Comparison of ENCODE assay signal across 14 cellular contexts in genomic region chr1:39493043-39493810, GRCh38. TPM values are rescaled to one million over a fixed set of nuclear protein-coding genes. Genes with fewer than 3 reads are reported as not detected.
DNase-seq lines count a peak whose midpoint lies in the region; ATAC-seq, FAIRE-seq and TF ChIP-seq lines count a peak whose summit lies in the region.
"Not testable (repeated sequence)": the region's sequence is repeated elsewhere in the genome, so short reads cannot be mapped to it uniquely, and the experiment has no call there.
"Had no signal": no experiment of that assay in that cellular context is flagged by ENCODE, and none has a peak within 500 bp of the region (broad histone marks: within the 10 kb centered on the region; RNA-seq: fewer than 3 reads in every experiment).

No MANE protein-coding gene starts in this region.

- H3K4me1 ChIP-seq in BLaER1 (peaks cover 32% of the 10 kb centered on the region), K562 (replicated peaks in 1 of 2; ENCODE audit: control insufficient read depth in 2 of 2, insufficient read depth in 2 of 2, low read length in 2 of 2) (peaks cover 0 to 28% of the 10 kb centered on the region in 2 experiments; a peak in 2 of 5 replicates)

- not testable (repeated sequence) for H3K79me2 ChIP-seq in K562 (ENCODE audit: control insufficient read depth, insufficient read depth, low read length)

- peak; percentile 28 for DNase-seq in H7
- DNase-seq in activated CD4-positive, alpha-beta T cell treated with anti-CD3 and anti-CD28 coated beads for 36 hours; K562 (ENCODE audit: extremely low read depth in 1 of 4, low spot score in 3 of 4); immature natural killer cell; nephron progenitor cell; stimulated activated naive B cell treated with anti-CD40 and anti-IgM and Interleukin-4, amounts not matched to agents 10 μg/mL and 1 μg/mL and 100 μg/mL, for 72 hours: not testable (repeated sequence)

- TF ChIP-seq POLR2A in K562 (conservative IDR thresholded peaks at IDR 0.05), result not testable (repeated sequence)

- not testable (repeated sequence) for H3K4me1 Mint-ChIP-seq in activated CD4-positive, alpha-beta T cell treated with anti-CD3 and anti-CD28 coated beads for 36 hours; activated T-helper 17 cell treated with anti-CD3 and anti-CD28 coated beads, Interleukin-2, amount 50 U/mL, for 72 hours; nephron progenitor cell
- peaks cover 0 to 15% of the 10 kb centered on the region in 2 donors for H3K4me1 Mint-ChIP-seq in immature natural killer cell
- H3K4me1 Mint-ChIP-seq in stimulated activated naive B cell treated with anti-CD40 and anti-IgM and Interleukin-4, amounts not matched to agents 10 μg/mL and 1 μg/mL and 100 μg/mL, for 72 hours, result peaks cover 3 to 26% of the 10 kb centered on the region in 2 donors

- H3K9me3 ChIP-seq in BLaER1; K562 (replicated peaks; ENCODE audit: control insufficient read depth, insufficient read depth, low read depth, low read length): not testable (repeated sequence)

- in situ Hi-C loops in K562 (cut with MboI), result not testable (repeated sequence)

- CTCF ChIA-PET in activated CD4-positive, alpha-beta T cell treated with anti-CD3 and anti-CD28 coated beads for 36 hours (lab: Charles Lee), result interaction anchor here (0.6 to 1.2 kb wide), 3 partner anchors 46 to 228 kb away, joined by 3 to 5 read pairs (median 3); no protein-coding TSS in a partner anchor
- CTCF ChIA-PET in K562 (lab: Yijun Ruan, JAX; ENCODE audit: low intra/inter-chr PET ratio), result not testable (repeated sequence)

- H3K27me3 Mint-ChIP-seq in activated CD4-positive, alpha-beta T cell treated with anti-CD3 and anti-CD28 coated beads for 36 hours, result peaks cover 18% of the 10 kb centered on the region
- peaks cover 12% of the 10 kb centered on the region for H3K27me3 Mint-ChIP-seq in activated T-helper 17 cell treated with anti-CD3 and anti-CD28 coated beads, Interleukin-2, amount 50 U/mL, for 72 hours
- H3K27me3 Mint-ChIP-seq in immature natural killer cell (ENCODE audit: low read depth in 3 of 3), result peaks cover 16 to 27% (median 19%) of the 10 kb centered on the region in 3 donors
- H3K27me3 Mint-ChIP-seq in nephron progenitor cell (ENCODE audit: low read depth, poor library complexity), result peaks cover 66% of the 10 kb centered on the region
- H3K27me3 Mint-ChIP-seq in stimulated activated naive B cell treated with anti-CD40 and anti-IgM and Interleukin-4, amounts not matched to agents 10 μg/mL and 1 μg/mL and 100 μg/mL, for 72 hours, result peaks cover 29 to 40% of the 10 kb centered on the region in 2 donors

- peak; percentile 29 for FAIRE-seq in K562 (lab: Jason Lieb, UNC)

- not testable (repeated sequence) for H3K9me1 ChIP-seq in K562 (ENCODE audit: control insufficient read depth, insufficient read depth, low read length)

- peaks cover 42% of the 10 kb centered on the region for H3K27me3 ChIP-seq in BLaER1
- H3K27me3 ChIP-seq in H7 (ENCODE audit: control insufficient read depth, insufficient read depth, low read length), result peaks cover 54% of the 10 kb centered on the region
- H3K27me3 ChIP-seq in K562 (ENCODE audit: control insufficient read depth in 2 of 2, insufficient read depth in 2 of 2, low read length in 2 of 2), result peaks cover 4 to 30% of the 10 kb centered on the region in 2 experiments

- peaks cover 47% of the 10 kb centered on the region for H4K20me1 ChIP-seq in BLaER1
- H4K20me1 ChIP-seq in K562 (replicated peaks; ENCODE audit: control insufficient read depth, insufficient read depth, low read length), result not testable (repeated sequence)

- H3K4me2 ChIP-seq in BLaER1, result peak overlapping the region; percentile 34
- not testable (repeated sequence) for H3K4me2 ChIP-seq in K562 (ENCODE audit: insufficient read depth, low read length)

- WGBS in K562 (ENCODE audit: insufficient coverage, low coverage, missing lambda C conversion rate), result 16% methylated on average over 13 of the region's 13 CpGs

- not testable (repeated sequence) for TF ChIP-seq CTCF in K562 (IDR thresholded peaks at IDR 0.05 in 2 of 3, conservative IDR thresholded peaks at IDR 0.05 in 1 of 3; ENCODE audit: insufficient read depth in 2 of 3, low read depth in 1 of 3, low read length in 3 of 3); nephron progenitor cell (IDR thresholded peaks at IDR 0.05)

- intact Hi-C loops in activated CD4-positive, alpha-beta T cell treated with anti-CD3 and anti-CD28 coated beads for 36 hours (cut with DNase I, micrococcal nuclease), result loop anchor here in 1 of 2 experiments (5.0 to 10.0 kb wide), 2 partner anchors 162 to 311 kb away; no protein-coding TSS in a partner anchor
- intact Hi-C loops in K562 (cut with micrococcal nuclease), result not testable (repeated sequence)

- not testable (repeated sequence) for TF ChIP-seq EP300 in K562 (IDR thresholded peaks at IDR 0.05; ENCODE audit: low read length)

- H3K36me3 ChIP-seq in BLaER1; H7 (replicated peaks; ENCODE audit: control insufficient read depth, insufficient read depth, low read length); K562 (ENCODE audit: control insufficient read depth, insufficient read depth, low read length): not testable (repeated sequence)

- H3K4me3 Mint-ChIP-seq in activated CD4-positive, alpha-beta T cell treated with anti-CD3 and anti-CD28 coated beads for 36 hours, result peak overlapping the region; percentile 41
- peak overlapping the region; percentile 56 for H3K4me3 Mint-ChIP-seq in activated T-helper 17 cell treated with anti-CD3 and anti-CD28 coated beads, Interleukin-2, amount 50 U/mL, for 72 hours
- H3K4me3 Mint-ChIP-seq in immature natural killer cell, result peak overlapping the region; percentile 39 to 75 (median 67)
- H3K4me3 Mint-ChIP-seq in nephron progenitor cell, result peak overlapping the region; percentile 60
- peak overlapping the region; percentile 34 to 67 for H3K4me3 Mint-ChIP-seq in stimulated activated naive B cell treated with anti-CD40 and anti-IgM and Interleukin-4, amounts not matched to agents 10 μg/mL and 1 μg/mL and 100 μg/mL, for 72 hours

- not testable (repeated sequence) for H3K36me3 Mint-ChIP-seq in activated CD4-positive, alpha-beta T cell treated with anti-CD3 and anti-CD28 coated beads for 36 hours (ENCODE audit: low read depth); activated T-helper 17 cell treated with anti-CD3 and anti-CD28 coated beads, Interleukin-2, amount 50 U/mL, for 72 hours (ENCODE audit: low read depth); immature natural killer cell; nephron progenitor cell (ENCODE audit: low read depth); stimulated activated naive B cell treated with anti-CD40 and anti-IgM and Interleukin-4, amounts not matched to agents 10 μg/mL and 1 μg/mL and 100 μg/mL, for 72 hours

- POLR2A ChIA-PET in activated CD4-positive, alpha-beta T cell treated with anti-CD3 and anti-CD28 coated beads for 36 hours (lab: Charles Lee), result not testable (repeated sequence)
- POLR2A ChIA-PET in K562 (lab: Yijun Ruan, JAX), result interaction anchor here (0.6 to 0.7 kb wide), 2 partner anchors 16 to 403 kb away, joined by 3 to 5 read pairs; no protein-coding TSS in a partner anchor

- not testable (repeated sequence) for H3K9ac ChIP-seq in BLaER1; K562 (ENCODE audit: insufficient read depth in 1 of 2, low read depth in 2 of 2, low read length in 2 of 2)

- not testable (repeated sequence) for H3K27ac ChIP-seq in BLaER1; K562 (ENCODE audit: extremely low read depth, low read depth, low read length)

- BruUV-seq in K562 (replicated peaks; lab: Mats Ljungman, UMichigan), result not testable (repeated sequence)

- not testable (repeated sequence) for H3K4me3 ChIP-seq in BLaER1; H7 (ENCODE audit: insufficient read depth, low read depth, low read length); K562

- not testable (repeated sequence) for H3K27ac Mint-ChIP-seq in activated CD4-positive, alpha-beta T cell treated with anti-CD3 and anti-CD28 coated beads for 36 hours; activated T-helper 17 cell treated with anti-CD3 and anti-CD28 coated beads, Interleukin-2, amount 50 U/mL, for 72 hours; immature natural killer cell; nephron progenitor cell; stimulated activated naive B cell treated with anti-CD40 and anti-IgM and Interleukin-4, amounts not matched to agents 10 μg/mL and 1 μg/mL and 100 μg/mL, for 72 hours

- not testable (repeated sequence) for ATAC-seq in activated CD4-positive, alpha-beta T cell treated with anti-CD3 and anti-CD28 coated beads for 36 hours; activated T-helper 17 cell treated with anti-CD3 and anti-CD28 coated beads, Interleukin-2, amount 50 U/mL, for 72 hours (replicated peaks); K562; stimulated activated naive B cell treated with anti-CD40 and anti-IgM and Interleukin-4, amounts not matched to agents 10 μg/mL and 1 μg/mL and 100 μg/mL, for 72 hours (replicated peaks)

- H2AFZ ChIP-seq in K562 (ENCODE audit: low read depth, low read length), result not testable (repeated sequence)

- H3K9me3 Mint-ChIP-seq in activated CD4-positive, alpha-beta T cell treated with anti-CD3 and anti-CD28 coated beads for 36 hours (ENCODE audit: low read depth); activated T-helper 17 cell treated with anti-CD3 and anti-CD28 coated beads, Interleukin-2, amount 50 U/mL, for 72 hours; immature natural killer cell; nephron progenitor cell; stimulated activated naive B cell treated with anti-CD40 and anti-IgM and Interleukin-4, amounts not matched to agents 10 μg/mL and 1 μg/mL and 100 μg/mL, for 72 hours: not testable (repeated sequence)

- TF ChIP-seq RAD21 in K562 (CRISPR knock-in tag; conservative IDR thresholded peaks at IDR 0.05 in 1 of 2, IDR thresholded peaks at IDR 0.05 in 1 of 2), result not testable (repeated sequence)

RNA-seq across cellular contexts. Expression of gene BMP8A, which starts 1.8 kb away (rescaled TPM):
- 0.07 and 0.81 TPM in 2 replicates for total RNA-seq in H7 (2014; rRNA removed; shearing (Covaris generic))
- under 1 TPM in 1 of 2 experiments, not detected in 1; 0.16 TPM for total RNA-seq in activated CD4-positive, alpha-beta T cell treated with anti-CD3 and anti-CD28 coated beads for 36 hours
- total RNA-seq in activated T-helper 17 cell treated with anti-CD3 and anti-CD28 coated beads, Interleukin-2, amount 50 U/mL, for 72 hours, result under 1 TPM in 1 of 2 donors, not detected in 1; 0.30 TPM
- not detected in 2 replicates for total RNA-seq in K562 (2011; cell fraction: chromatin; rRNA removed; ENCODE audit: low replicate concordance)
- total RNA-seq in K562 (2011; cell fraction: nucleolus; rRNA removed), result not detected in 2 replicates
- total RNA-seq in K562 (2011; cell fraction: nucleoplasm; rRNA removed), result not detected in 2 replicates
- not detected in 2 replicates for total RNA-seq in K562 (2014; rRNA removed)
- total RNA-seq in K562 (2014; rRNA removed; fragmentation: Illumina TruSeq; extraction: Trizol), result not detected in 2 replicates
- not detected in 2 replicates for total RNA-seq in K562 (2015; rRNA removed; fragmentation: Illumina TruSeq; extraction: Trizol)
- 0.16 and 0.31 TPM in 2 replicates for total RNA-seq in K562 (2021)
- polyA plus RNA-seq in K562 (2011; rRNA removed), result 0.04 TPM in 1 of 2 replicates, not detected in the other
- polyA plus RNA-seq in K562 (2011; cell fraction: cytosol; rRNA removed), result 0.07 TPM in 1 of 2 replicates, not detected in the other
- polyA plus RNA-seq in K562 (2011; cell fraction: nucleus; rRNA removed), result 0.11 TPM in 1 of 2 replicates, not detected in the other
- polyA plus RNA-seq in K562 (2012), result 0.25 TPM in 1 of 2 replicates, not detected in the other
- polyA plus RNA-seq in K562 (2014; fragmentation: Illumina TruSeq; extraction: Trizol), result not detected in 2 replicates
- polyA plus RNA-seq in K562 (2014; fragmentation: Nextera tagmentation; extraction: Ambion mirVana), result not detected
- polyA plus RNA-seq in K562 (2014; rRNA removed), result 0.05 and 0.11 TPM in 2 replicates
- not detected in 2 replicates for polyA minus RNA-seq in K562 (2011; rRNA and poly(A)+ RNA removed)
- not detected in 2 replicates for polyA minus RNA-seq in K562 (2011; cell fraction: cytosol; rRNA and poly(A)+ RNA removed)
- polyA minus RNA-seq in K562 (2011; cell fraction: nucleus; rRNA and poly(A)+ RNA removed), result 0.27 TPM in 1 of 2 replicates, not detected in the other
- not detected for polyA plus RNA-seq in immature natural killer cell
- total RNA-seq: Daoy, LHCN-M2, lower lobe of right lung, psoas muscle, SJSA1, subcutaneous adipose tissue had no signal
